In genomic region chr16:51084074-51084928, GRCh38 we compare ENCODE assay signal across 29 cellular contexts.
DNase-seq lines count a peak whose midpoint lies in the region; ATAC-seq, FAIRE-seq and TF ChIP-seq lines count a peak whose summit lies in the region.
"Had no signal": no experiment of that assay in that cellular context is flagged by ENCODE, and none has a peak within 500 bp of the region (broad histone marks: within the 10 kb centered on the region; RNA-seq: fewer than 3 reads in every experiment).

No MANE protein-coding gene starts in this region.

- H4K20me1 ChIP-seq in HepG2 (ENCODE audit: insufficient read depth, low read length): no peaks in the 10 kb centered on the region
- H4K20me1 ChIP-seq: BLaER1 had no signal

- H3K79me2 ChIP-seq in HepG2 (ENCODE audit: insufficient read depth, low read length): no peaks in the 10 kb centered on the region

- H3K36me3 ChIP-seq in liver (ENCODE audit: control insufficient read depth in 4 of 4, insufficient read depth in 3 of 4, low read depth in 1 of 4, low read length in 3 of 4) (no peaks in the 10 kb centered on the region), HepG2 (replicated peaks in 1 of 2; ENCODE audit: control insufficient read depth in 1 of 2, insufficient read depth in 2 of 2, low read length in 2 of 2) (no peaks in the 10 kb centered on the region), SJCRH30 (no peaks in the 10 kb centered on the region), MG63 (no peaks in the 10 kb centered on the region)
- H3K36me3 ChIP-seq: BLaER1, tibial nerve had no signal

- H3K4me3 ChIP-seq in liver (ENCODE audit: low read depth in 1 of 3, low read length in 3 of 3) (no peak overlapping the region), HepG2 (replicated peaks in 1 of 3; ENCODE audit: insufficient read depth in 1 of 3, low read depth in 2 of 3, low read length in 3 of 3) (no peak overlapping the region), fibroblast of the aortic adventitia (ENCODE audit: low read depth, low read length) (no peak overlapping the region), SJCRH30 (no peak overlapping the region), MG63 (no peak overlapping the region)
- H3K4me3 ChIP-seq: BLaER1, tibial nerve had no signal

- FAIRE-seq in HepG2 (lab: Jason Lieb, UNC): no peak
- FAIRE-seq: A204.1 had no signal

- TF ChIP-seq EP300 in HepG2 (IDR thresholded peaks at IDR 0.05; ENCODE audit: low read depth in 2 of 2, low read length in 2 of 2) (no peak), HepG2 (CRISPR knock-in tag; IDR thresholded peaks at IDR 0.05; ENCODE audit: borderline replicate concordance) (no peak)

- POLR2A ChIA-PET in HepG2 (lab: Yijun Ruan, JAX) (no interaction called here), RWPE1 (lab: Yijun Ruan, JAX; ENCODE audit: low non-redundant PET) (no interaction called here)

- no peak overlapping the region for H3K9ac ChIP-seq in liver (ENCODE audit: low read depth in 1 of 2, low read length in 2 of 2)
- no peak overlapping the region for H3K9ac ChIP-seq in HepG2 (ENCODE audit: insufficient read depth, low read depth, low read length)
- H3K9ac ChIP-seq: BLaER1 had no signal

- CTCF ChIA-PET in HepG2 (lab: Yijun Ruan, JAX; ENCODE audit: low intra/inter-chr PET ratio, low total read pairs) (no interaction called here), RWPE1 (lab: Yijun Ruan, JAX) (no interaction called here)

- DNase-seq in HepG2 (ENCODE audit: low spot score) (no peak), RPMI7951 (ENCODE audit: low read depth) (peak; percentile 79), fibroblast of the aortic adventitia (ENCODE audit: low read depth) (peak; percentile 38), SJCRH30 (no peak), RWPE1 (ENCODE audit: low spot score) (no peak), MG63 (no peak), AG08396 (ENCODE audit: low spot score) (no peak)
- DNase-seq: activated CD4-positive, alpha-beta T cell treated with anti-CD3 and anti-CD28 coated beads for 36 hours; activated CD8-positive, alpha-beta memory T cell treated with anti-CD3 and anti-CD28 coated beads for 24 hours; activated naive CD4-positive, alpha-beta T cell treated with Interleukin-2 at 50 U/mL for 16 hours; activated T-cell treated with anti-CD3 and anti-CD28 coated beads, Interleukin-2, amount 50 U/mL, for 4 hours; amniotic stem cell; Caco-2; cerebellar nuclear complex; GOT3; left colon; natural killer cell; NCI-H1092; NCI-H1930; NCI-H2227 treated with DMSO at 0.1 percent for 48 hours; NCI-H748 treated with DMSO at 0.1 percent for 48 hours; SIG-M5; stimulated activated CD4-positive, alpha-beta T cell treated with anti-CD3 and anti-CD28 coated beads, Interleukin-12 subunit alpha, Interleukin-12 subunit beta, amount 100 ng/mL, for 4 hours; stimulated activated naive CD8-positive, alpha-beta T cell treated with anti-CD3 and anti-CD28 coated beads, Interleukin-15, amount 100 ng/mL, for 72 hours had no signal

- no peak for ATAC-seq in HepG2
- ATAC-seq: activated CD4-positive, alpha-beta T cell treated with anti-CD3 and anti-CD28 coated beads for 36 hours; activated T-cell treated with anti-CD3 and anti-CD28 coated beads, Interleukin-2, amount 50 U/mL, for 4 hours; esophagus mucosa; left colon; natural killer cell; stimulated activated naive CD8-positive, alpha-beta T cell treated with anti-CD3 and anti-CD28 coated beads, Interleukin-15, amount 100 ng/mL, for 72 hours had no signal

- H3K4me2 ChIP-seq in HepG2 (ENCODE audit: low read depth, low read length): no peak overlapping the region
- H3K4me2 ChIP-seq: BLaER1 had no signal

- H3K27ac ChIP-seq in liver (ENCODE audit: low read depth in 1 of 2, low read length in 2 of 2): no peak overlapping the region
- H3K27ac ChIP-seq in HepG2 (ENCODE audit: extremely low read length, insufficient read depth, low read length): no peak overlapping the region
- H3K27ac ChIP-seq in SJCRH30: no peak overlapping the region
- H3K27ac ChIP-seq in RWPE1: no peak overlapping the region
- H3K27ac ChIP-seq: BLaER1, tibial nerve had no signal

- H3K9me3 ChIP-seq in liver (ENCODE audit: control insufficient read depth in 4 of 4, low read length in 3 of 4): no peaks in the 10 kb centered on the region
- H3K9me3 ChIP-seq in HepG2 (ENCODE audit: low read length): no peaks in the 10 kb centered on the region
- H3K9me3 ChIP-seq in SJCRH30 (replicated peaks): no peaks in the 10 kb centered on the region
- H3K9me3 ChIP-seq in MG63: no peaks in the 10 kb centered on the region
- H3K9me3 ChIP-seq: Caco-2 had no signal

- intact Hi-C loops in HepG2 (cut with micrococcal nuclease; ENCODE audit: unreplicated experiment): no loop called here

- H3K27me3 ChIP-seq in liver (ENCODE audit: control insufficient read depth in 4 of 4, insufficient read depth in 4 of 4, low read length in 3 of 4) (no peaks in the 10 kb centered on the region), HepG2 (ENCODE audit: control insufficient read depth in 1 of 2, insufficient read depth in 2 of 2, low read length in 2 of 2) (no peaks in the 10 kb centered on the region), SJCRH30 (no peaks in the 10 kb centered on the region; the same call in 1 of the 2 replicates), MG63 (no peaks in the 10 kb centered on the region)
- H3K27me3 ChIP-seq: BLaER1, tibial nerve had no signal

- BruUV-seq in HepG2 (replicated peaks; lab: Mats Ljungman, UMichigan): no TSS peak

- peaks cover 0 to 4% (median 0%) of the 10 kb centered on the region in 4 donors for H3K4me1 ChIP-seq in liver (ENCODE audit: control insufficient read depth in 4 of 4, insufficient read depth in 4 of 4, low read length in 3 of 4)
- H3K4me1 ChIP-seq in HepG2 (ENCODE audit: insufficient read depth, low read length): peaks cover 9% of the 10 kb centered on the region; the same call in 1 of the 2 replicates
- no peaks in the 10 kb centered on the region for H3K4me1 ChIP-seq in SJCRH30
- H3K4me1 ChIP-seq: Caco-2, tibial nerve had no signal

- TF ChIP-seq POLR2A in HepG2 (IDR thresholded peaks at IDR 0.05; ENCODE audit: insufficient read depth in 1 of 2, low read depth in 2 of 2, low read length in 2 of 2): no peak

- WGBS in liver: 81% methylated on average over 3 of the region's 3 CpGs
- 48% methylated on average over 3 of the region's 3 CpGs for WGBS in HepG2 (ENCODE audit: low lambda C conversion rate)

- H2AFZ ChIP-seq in HepG2 (ENCODE audit: low read length): no peak overlapping the region

- TF ChIP-seq CTCF in liver (IDR thresholded peaks at IDR 0.05; ENCODE audit: low read depth, low read length, missing input control) (peak; percentile 14), HepG2 (CRISPR knock-in tag; IDR thresholded peaks at IDR 0.05) (no peak), fibroblast of the aortic adventitia (IDR thresholded peaks at IDR 0.05; ENCODE audit: insufficient read depth, low read length) (no peak), RWPE1 (conservative IDR thresholded peaks at IDR 0.05; ENCODE audit: low read depth) (no peak)

- in situ Hi-C loops in HepG2 (cut with HindIII; ENCODE audit: extremely low pct_ligation_motif_present, low pct_unique_long_range_greater_than_20kb): no loop called here

- peak; percentile 30 to 45 for TF ChIP-seq RAD21 in liver (IDR thresholded peaks at IDR 0.05)
- TF ChIP-seq RAD21 in HepG2 (CRISPR knock-in tag; IDR thresholded peaks at IDR 0.05): no peak

TF ChIP-seq in liver, 16 proteins besides CTCF, POLR2A, EP300 and RAD21 (continues in another document):
- TF ChIP-seq RXRA (IDR thresholded peaks at IDR 0.05): no peak
- TF ChIP-seq FOXA2 (IDR thresholded peaks at IDR 0.05): no peak
- TF ChIP-seq NR2F2 (IDR thresholded peaks at IDR 0.05): no peak
- no peak for TF ChIP-seq TAF1 (conservative IDR thresholded peaks at IDR 0.05)
- no peak for TF ChIP-seq HNF4G (IDR thresholded peaks at IDR 0.05)
- no peak for TF ChIP-seq ZBTB33 (IDR thresholded peaks at IDR 0.05)
- no peak for TF ChIP-seq GABPA (IDR thresholded peaks at IDR 0.05 in 1 of 2, conservative IDR thresholded peaks at IDR 0.05 in 1 of 2)

TF ChIP-seq in HepG2, 621 proteins besides CTCF, POLR2A, EP300 and RAD21 (continues in another document):
- TF ChIP-seq E2F5 (CRISPR knock-in tag; conservative IDR thresholded peaks at IDR 0.05) (no peak), ZNF567 (CRISPR knock-in tag; IDR thresholded peaks at IDR 0.05; ENCODE audit: borderline replicate concordance) (no peak), ZNF639 (CRISPR knock-in tag; conservative IDR thresholded peaks at IDR 0.05) (no peak), MAZ (IDR thresholded peaks at IDR 0.05; ENCODE audit: borderline replicate concordance, low read depth, low read length) (no peak), MAZ (CRISPR knock-in tag; IDR thresholded peaks at IDR 0.05; ENCODE audit: low read depth) (no peak), FOXK1 (CRISPR knock-in tag; IDR thresholded peaks at IDR 0.05; ENCODE audit: borderline replicate concordance, low read depth) (no peak), ZC3H13 (CRISPR knock-in tag; IDR thresholded peaks at IDR 0.05) (no peak), NR2F6 (IDR thresholded peaks at IDR 0.05) (no peak), NR2F6 (CRISPR knock-in tag; IDR thresholded peaks at IDR 0.05) (no peak), PCBP1 (IDR thresholded peaks at IDR 0.05; ENCODE audit: borderline replicate concordance, low read depth, low read length) (no peak), MATR3 (CRISPR knock-in tag; IDR thresholded peaks at IDR 0.05) (no peak), SMARCE1 (IDR thresholded peaks at IDR 0.05; ENCODE audit: borderline replicate concordance) (no peak), NR0B2 (CRISPR knock-in tag; IDR thresholded peaks at IDR 0.05) (no peak)

Comparison
In these comparisons a context has a peak if more than half of its experiments do, and no peak if none do; other contexts are left out.
1. DNase-seq: peak in RPMI7951 (single experiment) and fibroblast of the aortic adventitia (single experiment); none in HepG2 (single experiment), SJCRH30 (0 of 2), RWPE1 (single experiment), MG63 (single experiment) and AG08396 (single experiment).